In genomic region chr1:149884433-149885363, GRCh38 we compare ENCODE assay signal across 8 cellular contexts. TPM values are rescaled to one million over a fixed set of nuclear protein-coding genes. Genes with fewer than 3 reads are reported as not detected.
DNase-seq lines count a peak whose midpoint lies in the region; ATAC-seq and TF ChIP-seq lines count a peak whose summit lies in the region.

No MANE protein-coding gene starts in this region.

- no peak overlapping the region for H3K27ac Mint-ChIP-seq in activated naive CD4-positive, alpha-beta T cell treated with anti-CD3 and anti-CD28 coated beads, Interleukin-2, amount 10 ng/mL, durations not matched to agents 7 days and 5 days
- no peak overlapping the region for H3K27ac Mint-ChIP-seq in T-helper 2 cell treated with Interferon-gamma antibody and Interleukin-4, amounts not matched to agents 5 μg/mL and 100 μg/mL, for 36 hours

- WGBS in spleen, 5 donors = 4 to 6% (median 5%) methylated on average over 9 of the region's 9 CpGs

- TF ChIP-seq CTCF in spleen (IDR thresholded peaks at IDR 0.05 in 8 of 11, conservative IDR thresholded peaks at IDR 0.05 in 3 of 11) = no peak

- no peaks in the 10 kb centered on the region for H3K9me3 ChIP-seq in spleen

- no peak for ATAC-seq in GM21447 (IDR thresholded peaks at IDR 0.05; ENCODE audit: unreplicated experiment)

- no peaks in the 10 kb centered on the region for H3K27me3 ChIP-seq in spleen (replicated peaks in 1 of 7)

- no peaks in the 10 kb centered on the region for H3K36me3 ChIP-seq in spleen

- H3K4me1 ChIP-seq in spleen = peaks cover 12 to 41% (median 27%) of the 10 kb centered on the region in 6 donors

- peaks cover 27% of the 10 kb centered on the region for H3K4me1 Mint-ChIP-seq in activated naive CD4-positive, alpha-beta T cell treated with anti-CD3 and anti-CD28 coated beads, Interleukin-2, amount 10 ng/mL, durations not matched to agents 7 days and 5 days
- H3K4me1 Mint-ChIP-seq in T-helper 2 cell treated with Interferon-gamma antibody and Interleukin-4, amounts not matched to agents 5 μg/mL and 100 μg/mL, for 36 hours (ENCODE audit: low read depth) = peaks cover 17% of the 10 kb centered on the region

- H3K27me3 Mint-ChIP-seq in activated naive CD4-positive, alpha-beta T cell treated with anti-CD3 and anti-CD28 coated beads, Interleukin-2, amount 10 ng/mL, durations not matched to agents 7 days and 5 days = no peaks in the 10 kb centered on the region
- no peaks in the 10 kb centered on the region for H3K27me3 Mint-ChIP-seq in T-helper 2 cell treated with Interferon-gamma antibody and Interleukin-4, amounts not matched to agents 5 μg/mL and 100 μg/mL, for 36 hours (ENCODE audit: low read depth)

- CTCF ChIA-PET in activated naive CD4-positive, alpha-beta T cell treated with anti-CD3 and anti-CD28 coated beads, Interleukin-2, amount 10 ng/mL, durations not matched to agents 7 days and 5 days (lab: Charles Lee) = no interaction called here

- peak in 1 of 3 donors; percentile 4 for TF ChIP-seq POLR2A in spleen (IDR thresholded peaks at IDR 0.05)

- H3K27ac ChIP-seq in spleen = peak overlapping the region; percentile 98 to 100 (median 100)

- no peaks in the 10 kb centered on the region for H3K9me3 Mint-ChIP-seq in activated naive CD4-positive, alpha-beta T cell treated with anti-CD3 and anti-CD28 coated beads, Interleukin-2, amount 10 ng/mL, durations not matched to agents 7 days and 5 days
- H3K9me3 Mint-ChIP-seq in T-helper 2 cell treated with Interferon-gamma antibody and Interleukin-4, amounts not matched to agents 5 μg/mL and 100 μg/mL, for 36 hours = no peaks in the 10 kb centered on the region

- intact Hi-C loops in spleen (cut with DNase I; ENCODE audit: low total_unique reads) = no loop called here

- no peak overlapping the region for H3K4me3 Mint-ChIP-seq in activated naive CD4-positive, alpha-beta T cell treated with anti-CD3 and anti-CD28 coated beads, Interleukin-2, amount 10 ng/mL, durations not matched to agents 7 days and 5 days
- H3K4me3 Mint-ChIP-seq in T-helper 2 cell treated with Interferon-gamma antibody and Interleukin-4, amounts not matched to agents 5 μg/mL and 100 μg/mL, for 36 hours = no peak overlapping the region

- peak; percentile 58 for DNase-seq in activated naive CD4-positive, alpha-beta T cell treated with anti-CD3 and anti-CD28 coated beads, Interleukin-2, amount 10 ng/mL, durations not matched to agents 7 days and 5 days
- DNase-seq in activated naive CD4-positive, alpha-beta T cell treated with anti-CD3 and anti-CD28 coated beads, Interleukin-2, amount 50 U/mL, for 16 hours = no peak
- DNase-seq in NCI-H146 treated with DMSO at 0.1 percent for 48 hours (lab: John Stamatoyannopoulos, UW; ENCODE audit: unreplicated experiment) (peak; percentile 57), glomerular visceral epithelial cell (ENCODE audit: extremely low spot score) (peak; percentile 39), spleen (peak; percentile 57), ureter (ENCODE audit: low spot score) (no peak)
- peak; percentile 34 for DNase-seq in T-helper 2 cell treated with Interferon-gamma antibody and Interleukin-4, amounts not matched to agents 5 μg/mL and 100 μg/mL, for 36 hours (ENCODE audit: low spot score)

- peak overlapping the region; percentile 40 to 71 (median 54) for H3K4me3 ChIP-seq in spleen

- peaks cover 6% of the 10 kb centered on the region for H3K36me3 Mint-ChIP-seq in activated naive CD4-positive, alpha-beta T cell treated with anti-CD3 and anti-CD28 coated beads, Interleukin-2, amount 10 ng/mL, durations not matched to agents 7 days and 5 days
- H3K36me3 Mint-ChIP-seq in T-helper 2 cell treated with Interferon-gamma antibody and Interleukin-4, amounts not matched to agents 5 μg/mL and 100 μg/mL, for 36 hours (ENCODE audit: low read depth) = peaks cover 2% of the 10 kb centered on the region

RNA-seq across cellular contexts. Expression of gene BOLA1, which starts 14.7 kb away (rescaled TPM):
- 10 to 100 TPM in 6 of 7 donors, 1 to 10 TPM in 1; 8.3 to 22.6 (median 14.7) TPM for total RNA-seq in spleen
- 10 to 100 TPM; 27.1 to 34.6 (median 33.9) TPM for polyA plus RNA-seq in spleen
- total RNA-seq in ureter = 16.4 TPM

RNA-seq across cellular contexts. Expression of gene SV2A, which starts 32.9 kb away (rescaled TPM):
- 1 to 10 TPM; 1.1 to 3.7 (median 2.5) TPM for total RNA-seq in spleen
- under 1 TPM; 0.43 to 0.90 (median 0.64) TPM for polyA plus RNA-seq in spleen
- total RNA-seq in ureter = 5.5 TPM

RNA-seq across cellular contexts. Expression of gene SF3B4, which starts 42.9 kb away (rescaled TPM):
- 10 to 100 TPM; 17.6 to 43.8 (median 40.5) TPM for total RNA-seq in spleen
- polyA plus RNA-seq in spleen = 10 to 100 TPM; 19.7 to 27.8 (median 24.6) TPM
- 54.2 TPM for total RNA-seq in ureter

RNA-seq across cellular contexts. Expression of gene MTMR11, which starts 52.0 kb away (rescaled TPM):
- total RNA-seq in spleen (10 to 100 TPM in 2 of 7 donors, 1 to 10 TPM in 5; 4.4 to 16.2 (median 6.6) TPM), ureter (14.6 TPM)
- 1 to 10 TPM; 1.4 to 3.3 (median 2.1) TPM for polyA plus RNA-seq in spleen

Comparison
In these comparisons a context has a peak if more than half of its experiments do, and no peak if none do; other contexts are left out.
1. DNase-seq: peak in activated naive CD4-positive, alpha-beta T cell treated with anti-CD3 and anti-CD28 coated beads, Interleukin-2, amount 10 ng/mL, durations not matched to agents 7 days and 5 days (single experiment), NCI-H146 treated with DMSO at 0.1 percent for 48 hours (single experiment), T-helper 2 cell treated with Interferon-gamma antibody and Interleukin-4, amounts not matched to agents 5 μg/mL and 100 μg/mL, for 36 hours (single experiment), glomerular visceral epithelial cell (single experiment) and spleen (single experiment); none in activated naive CD4-positive, alpha-beta T cell treated with anti-CD3 and anti-CD28 coated beads, Interleukin-2, amount 50 U/mL, for 16 hours (single experiment) and ureter (single experiment).